Comparison of ENCODE assay signal across 23 cellular contexts in genomic region chr17:79205688-79206205, GRCh38.
"Had no signal": no experiment of that assay in that cellular context is flagged by ENCODE, and none has a peak within 500 bp of the region (broad histone marks: within the 10 kb centered on the region; RNA-seq: fewer than 3 reads in every experiment).

No MANE protein-coding gene starts in this region.

- H3K4me2 ChIP-seq: PC-9 had no signal

- H2AFZ ChIP-seq: PC-9 had no signal

- DNase-seq: activated CD4-positive, alpha-beta T cell treated with anti-CD3 and anti-CD28 coated beads for 48 hours; activated CD4-positive, alpha-beta T cell treated with anti-CD3 and anti-CD28 coated beads, Interleukin-2, amount 50 U/mL, for 4 hours; activated CD4-positive, CD25-positive, alpha-beta regulatory T cell treated with anti-CD3 and anti-CD28 coated beads, Interleukin-2, amount 50 U/mL, for 72 hours; activated CD8-positive, alpha-beta memory T cell treated with anti-CD3 and anti-CD28 coated beads, Interleukin-2, amount 50 U/mL, for 48 hours; activated CD8-positive, alpha-beta T cell treated with anti-CD3 and anti-CD28 coated beads, Interleukin-2, amount 10 ng/mL, durations not matched to agents 7 days and 5 days; activated naive CD4-positive, alpha-beta T cell treated with anti-CD3 and anti-CD28 coated beads, Interleukin-2, amount 50 U/mL, for 16 hours; activated naive CD8-positive, alpha-beta T cell treated with anti-CD3 and anti-CD28 coated beads, Interleukin-2, amount 10 ng/mL, durations not matched to agents 7 days and 5 days; activated T-cell treated with anti-CD3 and anti-CD28 coated beads, Interleukin-2, amount 50 U/mL, for 1 hour; adrenal gland; anterior cingulate cortex; caudate nucleus; MM.1S; NCI-H1105; NCI-H1436; NCI-H1694 treated with DMSO at 0.1 percent for 48 hours; NCI-H2029 treated with DMSO at 0.1 percent for 48 hours; NCI-H510A treated with DMSO at 0.1 percent for 48 hours; NCI-H69; PC-9; Right ventricle myocardium superior; SJCRH30 had no signal

- H3K9me3 ChIP-seq: adrenal gland, SJCRH30 had no signal

- H3K27ac ChIP-seq: adrenal gland, PC-9, SJCRH30 had no signal

- H3K4me1 ChIP-seq: adrenal gland had no signal

- H3K36me3 ChIP-seq: adrenal gland, SJCRH30 had no signal

- H3K4me3 ChIP-seq: adrenal gland, PC-9, SJCRH30 had no signal

- ATAC-seq: activated CD8-positive, alpha-beta T cell treated with anti-CD3 and anti-CD28 coated beads, Interleukin-2, amount 10 ng/mL, durations not matched to agents 7 days and 5 days; SK-N-SH treated with all-trans-retinoic acid at 6 μM for 48 hours; WTC11 had no signal
